Comparison of ENCODE assay signal across 11 cellular contexts in the genomic region with DNA sequence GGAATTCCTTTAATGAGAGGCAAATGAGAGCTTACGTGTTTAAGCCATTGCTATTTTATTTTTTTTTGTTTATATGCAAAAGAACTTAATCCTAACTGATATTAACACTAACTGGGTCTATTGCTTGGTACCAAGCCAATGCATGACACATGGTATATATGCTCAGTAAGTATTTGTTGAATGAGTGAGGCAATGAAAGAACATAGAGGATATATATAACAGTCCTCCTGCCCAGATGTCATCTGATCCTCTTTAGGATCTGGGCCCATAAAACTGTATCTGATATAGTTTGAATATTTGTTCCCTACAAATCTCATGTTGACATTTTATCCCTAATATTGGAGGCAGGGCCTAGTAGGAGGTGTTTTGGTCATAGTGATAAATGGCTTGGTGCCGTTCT. TPM values are rescaled to one million over a fixed set of nuclear protein-coding genes. Genes with fewer than 3 reads are reported as not detected.
DNase-seq lines count a peak whose midpoint lies in the region; ATAC-seq and TF ChIP-seq lines count a peak whose summit lies in the region.
"Had no signal": no experiment of that assay in that cellular context is flagged by ENCODE, and none has a peak within 500 bp of the region (broad histone marks: within the 10 kb centered on the region; RNA-seq: fewer than 3 reads in every experiment).

No MANE protein-coding gene starts in this region.

- POLR2A ChIA-PET in IMR-90 (lab: Charles Lee; ENCODE audit: unreplicated experiment): no interaction called here

- peak; percentile 66 for DNase-seq in IMR-90
- DNase-seq in RWPE2 (ENCODE audit: low spot score): no peak
- no peak for DNase-seq in mucosa of descending colon
- DNase-seq in NOMO-1 treated with dmso at 0.1 percent for 144 hours (lab: John Stamatoyannopoulos, UW; ENCODE audit: unreplicated experiment): no peak
- no peak for DNase-seq in CD1c-positive myeloid dendritic cell (ENCODE audit: extremely low spot score)
- DNase-seq: BE2C; CD4-positive, CD25-positive, alpha-beta regulatory T cell; DMS53; GM23248 had no signal

- peak overlapping the region; percentile 65; the same call in 1 of the 2 replicates for H2AK5ac ChIP-seq in IMR-90 (ENCODE audit: low read depth, low read length)

- no peak overlapping the region for H3K18ac ChIP-seq in IMR-90 (ENCODE audit: low read depth, low read length)

- intact Hi-C loops in IMR-90 (cut with micrococcal nuclease) (no loop called here), mucosa of descending colon (cut with DNase I, micrococcal nuclease) (no loop called here)

- H2BK20ac ChIP-seq in IMR-90 (ENCODE audit: low read depth, low read length): 0 out of 2 replicates have a peak overlapping the region, but pooled peaks have one; percentile 18

- peak overlapping the region; percentile 11; the same call in 1 of the 2 replicates for H3K4ac ChIP-seq in IMR-90 (ENCODE audit: low read depth, low read length)

- no peak overlapping the region for H3K56ac ChIP-seq in IMR-90 (ENCODE audit: extremely low read depth, insufficient read depth, low read length)

- TF ChIP-seq POLR2A in IMR-90 (IDR thresholded peaks at IDR 0.05; ENCODE audit: low read depth, low read length): no peak
- no peak for TF ChIP-seq POLR2A in GM18505 (IDR thresholded peaks at IDR 0.05; ENCODE audit: borderline replicate concordance, extremely low read depth, insufficient read depth, insufficient read length)

- CTCF ChIA-PET in IMR-90 (lab: Yijun Ruan, JAX): no interaction called here

- H3K27ac ChIP-seq in BLaER1 treated with 17β-estradiol and CSF1 and Interleukin-3, amounts not matched to agents 10 nM and 100 nM: peak overlapping the region in 10 of 11 experiments; percentile 78 to 100 (median 96); a peak in 19 of 22 replicates
- H3K27ac ChIP-seq in IMR-90 (ENCODE audit: insufficient read depth, low read length) (no peak overlapping the region), RWPE2 (ENCODE audit: poor library complexity, severe bottlenecking) (peak overlapping the region; percentile 10)
- H3K27ac ChIP-seq: GM23248 had no signal

- peaks cover 0 to 12% (median 0%) of the 10 kb centered on the region in 11 experiments; a peak in 2 of 22 replicates for H3K27me3 ChIP-seq in BLaER1 treated with 17β-estradiol and CSF1 and Interleukin-3, amounts not matched to agents 10 nM and 100 nM
- no peaks in the 10 kb centered on the region for H3K27me3 ChIP-seq in IMR-90 (ENCODE audit: control insufficient read depth, insufficient read depth, low read length)
- H3K27me3 ChIP-seq in RWPE2 (ENCODE audit: insufficient read depth, poor library complexity, severe bottlenecking): no peaks in the 10 kb centered on the region
- H3K27me3 ChIP-seq: BE2C had no signal

- peaks cover 8% of the 10 kb centered on the region for H3K9me1 ChIP-seq in IMR-90 (ENCODE audit: insufficient read depth, low read length)

- H4K91ac ChIP-seq in IMR-90 (ENCODE audit: insufficient read depth, low read depth, low read length): no peak overlapping the region

- dilution Hi-C loops in IMR-90 (cut with HindIII; ENCODE audit: low sequenced_read_pairs, unreplicated experiment): no loop called here

- ATAC-seq in IMR-90 (ENCODE audit: low read depth): no peak
- ATAC-seq in RWPE2 (ENCODE audit: low read depth): peak; percentile 50; the same call in 1 of the 3 replicates
- peak; percentile 36 for ATAC-seq in mucosa of descending colon
- ATAC-seq in GM18505 (IDR thresholded peaks at IDR 0.05; ENCODE audit: unreplicated experiment): no peak

- no CpG with 5 or more reads among the region's 2 CpGs for WGBS in IMR-90 (ENCODE audit: extremely low coverage in 2 of 2, insufficient read length in 1 of 2), 2 experiments

- no peak overlapping the region for H4K5ac ChIP-seq in IMR-90 (ENCODE audit: low read depth, low read length)

- no peaks in the 10 kb centered on the region for H3K79me1 ChIP-seq in IMR-90 (ENCODE audit: low read depth in 1 of 2, low read length in 2 of 2)

- H3K4me2 ChIP-seq in BLaER1 treated with 17β-estradiol and CSF1 and Interleukin-3, amounts not matched to agents 10 nM and 100 nM: peak overlapping the region; percentile 77 to 92 (median 85)
- no peak overlapping the region for H3K4me2 ChIP-seq in IMR-90 (ENCODE audit: low read depth, low read length)

- H2BK5ac ChIP-seq in IMR-90 (ENCODE audit: low read depth, low read length, poor library complexity, severe bottlenecking): no peak overlapping the region

- in situ Hi-C loops in IMR-90 (cut with MboI; ENCODE audit: low sequenced_read_pairs): no loop called here

- peak overlapping the region; percentile 24; the same call in 1 of the 2 replicates for H2BK120ac ChIP-seq in IMR-90 (ENCODE audit: low read depth, low read length)

- H4K8ac ChIP-seq in IMR-90 (ENCODE audit: low read depth in 2 of 2, low read length in 2 of 2): no peak overlapping the region

- no peak overlapping the region for H3K23ac ChIP-seq in IMR-90 (ENCODE audit: low read depth, low read length)

- no peak overlapping the region for H2AK9ac ChIP-seq in IMR-90 (replicated peaks; ENCODE audit: low read depth, low read length, poor library complexity)

- no peak for TF ChIP-seq CTCF in IMR-90 (conservative IDR thresholded peaks at IDR 0.05; ENCODE audit: low read depth, low read length)
- no peak for TF ChIP-seq CTCF in RWPE2 (IDR thresholded peaks at IDR 0.05; ENCODE audit: poor library complexity, severe bottlenecking)
- TF ChIP-seq CTCF in mucosa of descending colon (IDR thresholded peaks at IDR 0.05): no peak

- H4K20me1 ChIP-seq in BLaER1 treated with 17β-estradiol and CSF1 and Interleukin-3, amounts not matched to agents 10 nM and 100 nM: no peaks in the 10 kb centered on the region; a peak in 1 of 22 replicates
- H4K20me1 ChIP-seq in IMR-90 (ENCODE audit: insufficient read depth, low read length): no peaks in the 10 kb centered on the region; the same call in 1 of the 2 replicates

- peak overlapping the region in 9 of 11 experiments; percentile 75 to 90 (median 84); a peak in 12 of 22 replicates for H3K9ac ChIP-seq in BLaER1 treated with 17β-estradiol and CSF1 and Interleukin-3, amounts not matched to agents 10 nM and 100 nM
- H3K9ac ChIP-seq in IMR-90 (ENCODE audit: low read depth, low read length): no peak overlapping the region
- H3K9ac ChIP-seq: GM23248 had no signal

- peak overlapping the region; percentile 87; the same call in 1 of the 3 replicates for H2BK15ac ChIP-seq in IMR-90 (ENCODE audit: low read depth, low read length)

- H2AFZ ChIP-seq in IMR-90 (replicated peaks; ENCODE audit: low read length, poor library complexity): no peak overlapping the region
- H2AFZ ChIP-seq: GM23248 had no signal

- no TSS peak for BruUV-seq in IMR-90 (replicated peaks; lab: Mats Ljungman, UMichigan)

- H3K9me3 ChIP-seq in BLaER1 treated with 17β-estradiol and CSF1 and Interleukin-3, amounts not matched to agents 10 nM and 100 nM (replicated peaks in 1 of 11): peaks cover 0 to 19% (median 6%) of the 10 kb centered on the region in 11 experiments; a peak in 9 of 22 replicates
- no peaks in the 10 kb centered on the region for H3K9me3 ChIP-seq in IMR-90 (ENCODE audit: control insufficient read depth, insufficient read depth, low read length)
- no peaks in the 10 kb centered on the region for H3K9me3 ChIP-seq in RWPE2 (ENCODE audit: severe bottlenecking)
- no peaks in the 10 kb centered on the region for H3K9me3 ChIP-seq in mucosa of descending colon
- H3K9me3 ChIP-seq: BE2C had no signal

- H3K14ac ChIP-seq in IMR-90 (replicated peaks; ENCODE audit: low read depth, low read length): peak overlapping the region; percentile 41; the same call in 1 of the 2 replicates

- H3K4me3 ChIP-seq in BLaER1 treated with 17β-estradiol and CSF1 and Interleukin-3, amounts not matched to agents 10 nM and 100 nM: no peak overlapping the region
- H3K4me3 ChIP-seq in IMR-90 (ENCODE audit: insufficient read depth, low read depth, low read length) (no peak overlapping the region), RWPE2 (ENCODE audit: severe bottlenecking) (no peak overlapping the region), mucosa of descending colon (no peak overlapping the region)
- H3K4me3 ChIP-seq: GM23248 had no signal

- peaks cover 47 to 86% (median 58%) of the 10 kb centered on the region in 10 experiments for H3K4me1 ChIP-seq in BLaER1 treated with 17β-estradiol and CSF1 and Interleukin-3, amounts not matched to agents 10 nM and 100 nM
- H3K4me1 ChIP-seq in IMR-90 (ENCODE audit: control insufficient read depth, insufficient read depth, low read length) (peaks cover 13% of the 10 kb centered on the region), RWPE2 (ENCODE audit: insufficient read depth, poor library complexity, severe bottlenecking) (peaks cover 24% of the 10 kb centered on the region), mucosa of descending colon (ENCODE audit: low read depth) (no peaks in the 10 kb centered on the region)
- H3K4me1 ChIP-seq: BE2C had no signal

- no peaks in the 10 kb centered on the region for H3K36me3 ChIP-seq in BLaER1 treated with 17β-estradiol and CSF1 and Interleukin-3, amounts not matched to agents 10 nM and 100 nM
- H3K36me3 ChIP-seq in IMR-90 (ENCODE audit: control insufficient read depth, insufficient read depth, low read length) (no peaks in the 10 kb centered on the region), RWPE2 (ENCODE audit: low read depth) (no peaks in the 10 kb centered on the region), mucosa of descending colon (ENCODE audit: low read depth) (no peaks in the 10 kb centered on the region)
- H3K36me3 ChIP-seq: BE2C had no signal

- TF ChIP-seq RAD21 in IMR-90 (IDR thresholded peaks at IDR 0.05; ENCODE audit: low read length): no peak

TF ChIP-seq in IMR-90, 13 proteins besides CTCF, POLR2A, EP300 and RAD21:
- TF ChIP-seq SMC3 (IDR thresholded peaks at IDR 0.05; ENCODE audit: low read depth, low read length) (no peak), NFE2L2 (IDR thresholded peaks at IDR 0.05; ENCODE audit: low read depth, low read length) (no peak)
TF ChIP-seq in IMR-90: peak in this region for 0.

RNA-seq across cellular contexts. Expression of gene ALOX5AP, which starts 13.0 kb away (rescaled TPM):
- total RNA-seq in IMR-90 (2012; rRNA removed) (0.28 TPM in 1 of 2 replicates, not detected in the other), mucosa of descending colon (10 to 100 TPM in 2 of 3 donors, 1 to 10 TPM in 1; 5.1 to 13.8 (median 11.8) TPM)
- 0.62 and 0.63 TPM in 2 replicates for polyA plus RNA-seq in IMR-90 (2012; rRNA removed)
- 0.30 and 0.45 TPM in 2 replicates for polyA plus RNA-seq in IMR-90 (2012; cell fraction: cytosol; rRNA removed)
- polyA plus RNA-seq in IMR-90 (2012; cell fraction: nucleus; rRNA removed; ENCODE audit: low replicate concordance): 0.53 TPM in 1 of 2 replicates, not detected in the other
- total RNA-seq: GM23248 had no signal

Comparison
In these comparisons a context has a peak if more than half of its experiments do, and no peak if none do; other contexts are left out.
1. ATAC-seq: peak in RWPE2 (single experiment) and mucosa of descending colon (single experiment); none in IMR-90 (single experiment) and GM18505 (single experiment).